ENCODE assay signal across 12 cellular contexts in genomic region chr7:16465469-16466086, GRCh38. TPM values are rescaled to one million over a fixed set of nuclear protein-coding genes. Genes with fewer than 3 reads are reported as not detected.
DNase-seq lines count a peak whose midpoint lies in the region; ATAC-seq and TF ChIP-seq lines count a peak whose summit lies in the region.
"Had no signal": no experiment of that assay in that cellular context is flagged by ENCODE, and none has a peak within 500 bp of the region (broad histone marks: within the 10 kb centered on the region; RNA-seq: fewer than 3 reads in every experiment).

Gene SOSTDC1, minus strand, starts transcription at chr7:16465738. Its CDS starts 70 bp downstream, at chr7:16465668.

- intact Hi-C loops in Calu3 (cut with micrococcal nuclease; ENCODE audit: unreplicated experiment) = no loop called here

- no CpG with 5 or more reads among the region's 10 CpGs for WGBS in neuronal stem cell (ENCODE audit: extremely low coverage in 2 of 2, insufficient read length in 2 of 2, insufficient replicate concordance in 1 of 2), 2 donors

- no peaks in the 10 kb centered on the region for H4K20me1 ChIP-seq in OCI-LY3 (ENCODE audit: insufficient read depth, low read length)
- H4K20me1 ChIP-seq in fibroblast of lung (ENCODE audit: control insufficient read depth, extremely low read depth, insufficient read depth, low read length) = no peaks in the 10 kb centered on the region

- H3K36me3 Mint-ChIP-seq in Calu3 (ENCODE audit: insufficient read depth, unreplicated experiment) = no peaks in the 10 kb centered on the region

- H2BK5ac ChIP-seq in neuronal stem cell (ENCODE audit: low read length) = no peak within 1 kb of the TSS

- H3K27ac ChIP-seq in OCI-LY3 (ENCODE audit: low read length) (no peak within 1 kb of the TSS), fibroblast of lung (ENCODE audit: insufficient read depth, low read length) (no peak within 1 kb of the TSS), neuronal stem cell (replicated peaks; ENCODE audit: low read length) (peak within 1 kb of the TSS; percentile 19)

- H3K4me3 ChIP-seq in OCI-LY3 (ENCODE audit: low read length) = peak within 1 kb of the TSS; percentile 64
- peak within 1 kb of the TSS in 2 of 4 experiments; percentile 14 to 57 for H3K4me3 ChIP-seq in fibroblast of lung (replicated peaks in 1 of 4; ENCODE audit: control extremely low read depth in 1 of 4, insufficient read depth in 1 of 4, low read depth in 3 of 4, low read length in 4 of 4)
- peak within 1 kb of the TSS; percentile 19 to 53 for H3K4me3 ChIP-seq in neuronal stem cell (ENCODE audit: low read length in 2 of 2)
- H3K4me3 ChIP-seq: HAP-1 had no signal

- peak within 1 kb of the TSS; percentile 55 for H3K4me3 Mint-ChIP-seq in Calu3 (ENCODE audit: low read depth, unreplicated experiment)

- DNase-seq in Calu3 (peak; percentile 23), fibroblast of lung (ENCODE audit: low read depth in 2 of 2) (peak; percentile 24 to 37), neuronal stem cell (ENCODE audit: low spot score) (peak; percentile 31), OCI-M2 (lab: John Stamatoyannopoulos, UW; ENCODE audit: unreplicated experiment) (no peak), NCI-H226 (no peak), NCI-H524 treated with DMSO at 0.1 percent for 48 hours (lab: John Stamatoyannopoulos, UW) (no peak)
- DNase-seq: GF-D8, glutamatergic neuron, NCI-H1092 had no signal

- H3K9me3 Mint-ChIP-seq in Calu3 (ENCODE audit: low read depth, unreplicated experiment) = no peaks in the 10 kb centered on the region

- H3K23ac ChIP-seq in neuronal stem cell (ENCODE audit: low read depth, low read length, poor library complexity) = no peak within 1 kb of the TSS

- no peaks in the 10 kb centered on the region for H3K36me3 ChIP-seq in OCI-LY3 (replicated peaks; ENCODE audit: low read depth, low read length)
- no peaks in the 10 kb centered on the region for H3K36me3 ChIP-seq in fibroblast of lung (ENCODE audit: control insufficient read depth, insufficient read depth, low read length)
- peaks cover 0 to 20% of the 10 kb centered on the region in 2 donors for H3K36me3 ChIP-seq in neuronal stem cell (replicated peaks in 1 of 2; ENCODE audit: control insufficient read depth in 2 of 2, insufficient read depth in 2 of 2, low read length in 2 of 2)
- H3K36me3 ChIP-seq: HAP-1 had no signal

- no peak within 1 kb of the TSS for H4K8ac ChIP-seq in neuronal stem cell (ENCODE audit: low read depth, low read length)

- BruUV-seq in Calu3 (replicated peaks; lab: Mats Ljungman, UMichigan) = no TSS peak

- H3K79me2 ChIP-seq in OCI-LY3 (ENCODE audit: low read length) (no peaks in the 10 kb centered on the region), fibroblast of lung (ENCODE audit: control insufficient read depth, insufficient read depth, low read length) (no peaks in the 10 kb centered on the region)

- peaks cover 11% of the 10 kb centered on the region; the same call in 1 of the 2 replicates for H3K27me3 ChIP-seq in OCI-LY3 (ENCODE audit: low read depth, low read length)
- H3K27me3 ChIP-seq in fibroblast of lung (ENCODE audit: control insufficient read depth, insufficient read depth, low read length) = no peaks in the 10 kb centered on the region
- no peaks in the 10 kb centered on the region for H3K27me3 ChIP-seq in neuronal stem cell (ENCODE audit: control insufficient read depth in 3 of 3, insufficient read depth in 3 of 3, low read depth in 1 of 3, low read length in 3 of 3)

- no peak within 1 kb of the TSS for H2BK15ac ChIP-seq in neuronal stem cell (ENCODE audit: low read length)

- H2BK12ac ChIP-seq in neuronal stem cell (ENCODE audit: low read length) = no peak within 1 kb of the TSS

- no peak within 1 kb of the TSS for H2BK120ac ChIP-seq in neuronal stem cell (ENCODE audit: low read depth, low read length)

- H2AFZ ChIP-seq in OCI-LY3 (ENCODE audit: low read depth, low read length) (peak within 1 kb of the TSS; percentile 57; the same call in 1 of the 2 replicates), fibroblast of lung (ENCODE audit: low read length) (peak within 1 kb of the TSS; percentile 35), neuronal stem cell (ENCODE audit: low read length) (peak within 1 kb of the TSS; percentile 82)

- H3K27me3 Mint-ChIP-seq in Calu3 (ENCODE audit: unreplicated experiment) = no peaks in the 10 kb centered on the region

- CTCF ChIA-PET in Calu3 (lab: Charles Lee) = interaction anchor here (0.9 to 2.3 kb wide), 4 partner anchors 19 to 127 kb away, joined by 3 to 12 read pairs (median 7); partner anchors contain the start of gene CRPPA

- no peak within 1 kb of the TSS for H3K18ac ChIP-seq in neuronal stem cell (ENCODE audit: low read length)

- H3K4me2 ChIP-seq in OCI-LY3 (ENCODE audit: low read length) (peak within 1 kb of the TSS; percentile 73), fibroblast of lung (ENCODE audit: extremely low read depth, insufficient read depth, low read length) (peak within 1 kb of the TSS; percentile 85), neuronal stem cell (ENCODE audit: insufficient read depth, low read length, poor library complexity, severe bottlenecking) (peak within 1 kb of the TSS; percentile 56)

- TF ChIP-seq CTCF in Calu3 (IDR thresholded peaks at IDR 0.05; ENCODE audit: unreplicated experiment) (no peak), OCI-LY3 (IDR thresholded peaks at IDR 0.05; ENCODE audit: low read depth, low read length) (no peak), fibroblast of lung (conservative IDR thresholded peaks at IDR 0.05 in 1 of 2, IDR thresholded peaks at IDR 0.05 in 1 of 2; ENCODE audit: low read depth in 1 of 2, low read length in 2 of 2) (no peak)

- H3K79me1 ChIP-seq in neuronal stem cell (ENCODE audit: low read depth, low read length) = no peaks in the 10 kb centered on the region

- peaks cover 25% of the 10 kb centered on the region for H3K4me1 Mint-ChIP-seq in Calu3 (ENCODE audit: low read depth, unreplicated experiment)

- H3K9me3 ChIP-seq in OCI-LY3 (ENCODE audit: insufficient read depth, low read length) (no peaks in the 10 kb centered on the region), fibroblast of lung (ENCODE audit: control insufficient read depth, insufficient read depth, low read depth, low read length) (no peaks in the 10 kb centered on the region), neuronal stem cell (replicated peaks in 1 of 2; ENCODE audit: control insufficient read depth in 2 of 2, insufficient read depth in 1 of 2, low read depth in 1 of 2, low read length in 2 of 2) (no peaks in the 10 kb centered on the region)
- H3K9me3 ChIP-seq: HAP-1 had no signal

- no peak within 1 kb of the TSS for H2AK5ac ChIP-seq in neuronal stem cell (ENCODE audit: low read depth, low read length)

- peaks cover 21% of the 10 kb centered on the region for H3K4me1 ChIP-seq in OCI-LY3 (ENCODE audit: low read length)
- no peaks in the 10 kb centered on the region for H3K4me1 ChIP-seq in fibroblast of lung (ENCODE audit: control insufficient read depth, extremely low read depth, insufficient read depth, low read length)
- H3K4me1 ChIP-seq in neuronal stem cell (ENCODE audit: control insufficient read depth in 2 of 2, insufficient read depth in 1 of 2, low read depth in 1 of 2, low read length in 2 of 2) = peaks cover 10 to 11% of the 10 kb centered on the region in 2 donors

- no peak within 1 kb of the TSS for H3K14ac ChIP-seq in neuronal stem cell (ENCODE audit: low read length)

- ATAC-seq in HG02610 (IDR thresholded peaks at IDR 0.05; ENCODE audit: unreplicated experiment) = no peak

- H3K4ac ChIP-seq in neuronal stem cell (ENCODE audit: low read length) = no peak within 1 kb of the TSS

- no peak within 1 kb of the TSS for H4K91ac ChIP-seq in neuronal stem cell (ENCODE audit: low read depth, low read length, poor library complexity)

- peak within 1 kb of the TSS; percentile 9 for H3K27ac Mint-ChIP-seq in Calu3 (ENCODE audit: unreplicated experiment)

- H3K9ac ChIP-seq in OCI-LY3 (ENCODE audit: low read length) (no peak within 1 kb of the TSS), fibroblast of lung (ENCODE audit: insufficient read depth, low read length) (no peak within 1 kb of the TSS), neuronal stem cell (ENCODE audit: low read depth, low read length, poor library complexity) (no peak within 1 kb of the TSS)

RNA-seq across cellular contexts. Expression of gene SOSTDC1, which starts in this region (rescaled TPM):
- 13.9 and 22.1 TPM in 2 replicates for total RNA-seq in Calu3 (2022)
- total RNA-seq in fibroblast of lung = under 0.01 TPM in 1 of 2 replicates, not detected in the other
- 0.05 and 0.07 TPM in 2 replicates for polyA plus RNA-seq in fibroblast of lung
- polyA plus RNA-seq in fibroblast of lung (2012) = 0.07 TPM in 1 of 2 replicates, not detected in the other
- not detected in 2 replicates for polyA minus RNA-seq in fibroblast of lung (ENCODE audit: low replicate concordance)
- 4.3 TPM for polyA plus RNA-seq in neuronal stem cell (2013, experiment 1 of 2)
- polyA plus RNA-seq in neuronal stem cell (2013, experiment 2 of 2) = 4.0 TPM

Comparison
In these comparisons a context has a peak if more than half of its experiments do, and no peak if none do; other contexts are left out.
1. RNA of gene SOSTDC1 (total RNA-seq): 13.9 to 22.1 TPM in Calu3; under 0.01 TPM in fibroblast of lung; every median in the first group is over 10 times any median in the second.
2. Peak in DNase-seq and H3K4me2 ChIP-seq in fibroblast of lung; RNA of the gene not detected or under 1 TPM.
3. DNase-seq: peak in Calu3 (single experiment) and neuronal stem cell (single experiment); none in OCI-M2 (single experiment), NCI-H226 (single experiment) and NCI-H524 treated with DMSO at 0.1 percent for 48 hours (single experiment).
4. Peak in every context shown above with its lines, with median percentiles within 50 percentile points of each other: H2AFZ ChIP-seq and H3K4me2 ChIP-seq.